Comparison of ENCODE assay signal across 8 cellular contexts in the genomic region with DNA sequence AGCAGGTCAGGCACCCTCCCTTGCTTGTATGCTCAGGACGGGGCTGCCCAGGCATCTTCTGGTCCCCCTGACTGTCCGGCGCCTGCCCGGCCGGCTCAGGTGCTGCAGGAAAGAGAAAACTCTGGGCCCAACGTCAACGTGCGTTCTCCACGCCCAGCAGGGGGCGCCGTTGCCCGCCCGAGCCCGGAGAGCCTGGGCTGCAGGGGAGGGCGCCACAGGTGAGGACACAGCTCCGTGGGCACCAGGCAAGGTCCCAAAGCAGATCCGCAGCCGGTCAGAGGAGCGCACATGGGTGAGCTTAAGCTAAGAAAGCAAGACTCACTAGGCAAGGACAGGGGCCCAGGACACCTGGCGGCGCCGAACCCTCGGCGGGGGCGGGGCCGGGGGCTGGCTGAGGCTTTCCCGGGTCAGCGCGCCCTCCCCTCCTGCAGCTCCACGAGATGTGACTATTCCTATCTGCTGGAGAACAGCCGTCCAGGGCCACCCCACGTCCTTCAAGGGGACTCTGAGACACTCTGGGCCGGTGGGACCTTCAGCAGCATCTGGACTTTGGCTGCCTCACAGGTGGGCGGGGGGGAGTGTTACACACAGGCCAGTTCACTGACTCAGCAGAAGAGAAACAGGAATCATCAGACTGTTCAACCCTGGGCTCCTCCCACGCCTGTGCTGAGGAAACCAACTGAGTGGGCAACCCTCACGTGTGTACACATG. TPM values are rescaled to one million over a fixed set of nuclear protein-coding genes. Genes with fewer than 3 reads are reported as not detected.
DNase-seq lines count a peak whose midpoint lies in the region; ATAC-seq and TF ChIP-seq lines count a peak whose summit lies in the region.

No MANE protein-coding gene starts in this region.

- no peaks in the 10 kb centered on the region for H3K27me3 Mint-ChIP-seq in activated CD4-positive, alpha-beta T cell treated with anti-CD3 and anti-CD28 coated beads, Interleukin-2, amount 10 ng/mL, durations not matched to agents 24 days and 14 days

- 9% methylated on average over 6 of the region's 36 CpGs for WGBS in right lobe of liver (ENCODE audit: insufficient coverage, low coverage, low lambda C conversion rate, missing lambda C conversion rate)

- peak; percentile 71 to 77 (median 76) for ATAC-seq in right lobe of liver
- ATAC-seq in HG03457 (IDR thresholded peaks at IDR 0.05; ENCODE audit: unreplicated experiment): no peak

- no peaks in the 10 kb centered on the region for H3K4me1 Mint-ChIP-seq in activated CD4-positive, alpha-beta T cell treated with anti-CD3 and anti-CD28 coated beads, Interleukin-2, amount 10 ng/mL, durations not matched to agents 24 days and 14 days

- H3K27me3 ChIP-seq in right lobe of liver: no peaks in the 10 kb centered on the region

- H3K27ac Mint-ChIP-seq in activated CD4-positive, alpha-beta T cell treated with anti-CD3 and anti-CD28 coated beads, Interleukin-2, amount 10 ng/mL, durations not matched to agents 24 days and 14 days: no peak overlapping the region

- H3K4me3 Mint-ChIP-seq in activated CD4-positive, alpha-beta T cell treated with anti-CD3 and anti-CD28 coated beads, Interleukin-2, amount 10 ng/mL, durations not matched to agents 24 days and 14 days: peak overlapping the region; percentile 15

- no peaks in the 10 kb centered on the region for H3K9me3 Mint-ChIP-seq in activated CD4-positive, alpha-beta T cell treated with anti-CD3 and anti-CD28 coated beads, Interleukin-2, amount 10 ng/mL, durations not matched to agents 24 days and 14 days

- H3K4me3 ChIP-seq in choroid plexus epithelial cell (ENCODE audit: low read depth, low read length): no peak overlapping the region
- peak overlapping the region in 1 of 3 donors; percentile 3 for H3K4me3 ChIP-seq in right lobe of liver

- H3K36me3 Mint-ChIP-seq in activated CD4-positive, alpha-beta T cell treated with anti-CD3 and anti-CD28 coated beads, Interleukin-2, amount 10 ng/mL, durations not matched to agents 24 days and 14 days (ENCODE audit: low read depth): no peaks in the 10 kb centered on the region

- intact Hi-C loops in activated CD4-positive, alpha-beta T cell treated with anti-CD3 and anti-CD28 coated beads, Interleukin-2, amount 10 ng/mL, durations not matched to agents 24 days and 14 days (cut with micrococcal nuclease): loop anchor here (1.0 to 10.0 kb wide), 3 partner anchors 224 to 364 kb away; no protein-coding TSS in a partner anchor
- intact Hi-C loops in right lobe of liver (cut with DNase I): loop anchor here (10.0 kb wide), 2 partner anchors 274 to 284 kb away; no protein-coding TSS in a partner anchor

- no peaks in the 10 kb centered on the region for H3K9me3 ChIP-seq in right lobe of liver

- H3K36me3 ChIP-seq in right lobe of liver: no peaks in the 10 kb centered on the region

- DNase-seq in NCI-H524 (lab: John Stamatoyannopoulos, UW) (peak; percentile 65 to 75), NCI-H524 treated with DMSO at 0.1 percent for 48 hours (lab: John Stamatoyannopoulos, UW) (no peak), NCI-H2227 (lab: John Stamatoyannopoulos, UW; ENCODE audit: unreplicated experiment) (peak; percentile 69), choroid plexus epithelial cell (ENCODE audit: low read depth) (peak; percentile 39), right lobe of liver (peak; percentile 74 to 78 (median 77))
- DNase-seq in activated CD4-positive, alpha-beta T cell treated with anti-CD3 and anti-CD28 coated beads, Interleukin-2, amount 10 ng/mL, durations not matched to agents 24 days and 14 days: peak; percentile 94
- peak; percentile 38 to 49 for DNase-seq in stimulated activated CD8-positive, alpha-beta memory T cell treated with anti-CD3 and anti-CD28 coated beads, Interleukin-15, amount 100 ng/mL, for 4 hours (ENCODE audit: low read depth in 2 of 2)

- peaks cover 0 to 4% (median 2%) of the 10 kb centered on the region in 4 donors for H3K4me1 ChIP-seq in right lobe of liver

- no peak overlapping the region for H3K27ac ChIP-seq in right lobe of liver

- no peak for TF ChIP-seq POLR2A in right lobe of liver (IDR thresholded peaks at IDR 0.05)

- TF ChIP-seq CTCF in choroid plexus epithelial cell (conservative IDR thresholded peaks at IDR 0.05; ENCODE audit: low read depth, low read length) (peak; percentile 77), right lobe of liver (IDR thresholded peaks at IDR 0.05) (peak; percentile 85 to 91 (median 89))

RNA-seq across cellular contexts. Expression of a gene that starts 29.3 kb away (rescaled TPM):
- not detected in 2 replicates for total RNA-seq in activated CD4-positive, alpha-beta T cell treated with anti-CD3 and anti-CD28 coated beads, Interleukin-2, amount 10 ng/mL, durations not matched to agents 24 days and 14 days
- total RNA-seq in right lobe of liver: not detected

RNA-seq across cellular contexts. Expression of a gene that starts 40.6 kb away (rescaled TPM):
- not detected in 2 replicates for total RNA-seq in activated CD4-positive, alpha-beta T cell treated with anti-CD3 and anti-CD28 coated beads, Interleukin-2, amount 10 ng/mL, durations not matched to agents 24 days and 14 days
- total RNA-seq in right lobe of liver: not detected

RNA-seq across cellular contexts. Expression of a gene that starts 47.9 kb away (rescaled TPM):
- not detected in 2 replicates for total RNA-seq in activated CD4-positive, alpha-beta T cell treated with anti-CD3 and anti-CD28 coated beads, Interleukin-2, amount 10 ng/mL, durations not matched to agents 24 days and 14 days
- total RNA-seq in right lobe of liver: not detected

RNA-seq across cellular contexts. Expression of a gene that starts 55.4 kb away (rescaled TPM):
- 2.3 and 2.4 TPM in 2 replicates for total RNA-seq in activated CD4-positive, alpha-beta T cell treated with anti-CD3 and anti-CD28 coated beads, Interleukin-2, amount 10 ng/mL, durations not matched to agents 24 days and 14 days
- total RNA-seq in right lobe of liver: 10 to 100 TPM in 5 of 6 experiments, 1 to 10 TPM in 1; 7.5 to 19.3 (median 13.9) TPM
